ENCODE assay signal across 23 cellular contexts in the genomic region with DNA sequence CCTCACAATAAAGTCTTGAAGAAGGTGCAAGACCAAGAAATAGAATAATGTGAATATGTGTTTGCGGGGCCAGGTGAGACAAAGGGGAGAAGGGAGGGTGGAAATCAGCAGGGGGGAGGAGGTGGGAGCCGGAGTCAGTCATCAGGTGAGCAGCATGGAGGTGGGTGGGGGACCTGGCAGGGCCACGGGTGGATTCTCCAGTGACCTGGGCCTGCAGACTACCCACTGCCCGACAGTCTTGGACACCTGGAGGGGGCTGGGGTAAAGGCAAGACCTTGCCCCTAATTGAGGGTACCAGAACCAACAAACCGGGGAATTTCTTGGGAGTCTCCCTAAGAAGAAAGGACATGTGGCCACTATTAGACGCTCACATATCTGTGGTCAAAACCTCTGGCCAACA.
DNase-seq lines count a peak whose midpoint lies in the region; ATAC-seq and TF ChIP-seq lines count a peak whose summit lies in the region.
"Had no signal": no experiment of that assay in that cellular context is flagged by ENCODE, and none has a peak within 500 bp of the region (broad histone marks: within the 10 kb centered on the region; RNA-seq: fewer than 3 reads in every experiment).

No MANE protein-coding gene starts in this region.

- DNase-seq in GM12865 (ENCODE audit: low read depth), result no peak
- DNase-seq in SJCRH30, result no peak
- DNase-seq in osteocyte (ENCODE audit: extremely low spot score, unreplicated experiment), result no peak
- DNase-seq in SKM-1 treated with dmso at 0.1 percent for 144 hours (lab: John Stamatoyannopoulos, UW; ENCODE audit: unreplicated experiment), result no peak
- no peak for DNase-seq in naive thymus-derived CD8-positive, alpha-beta T cell
- DNase-seq: Calu3; KG1; left ventricle myocardium superior; NCI-H1436 treated with DMSO at 0.1 percent for 48 hours; NCI-H2107; right cardiac atrium; stimulated activated CD4-positive, alpha-beta T cell treated with anti-CD3 and anti-CD28 coated beads, Interleukin-15, amount 100 ng/mL, for 24 hours; stomach; T-helper 9 cell had no signal

- no peaks in the 10 kb centered on the region for H3K36me3 ChIP-seq in SJCRH30
- H3K36me3 ChIP-seq: stomach, tibial nerve had no signal

- no peak overlapping the region for H3K4me3 Mint-ChIP-seq in osteocyte (ENCODE audit: unreplicated experiment)
- H3K4me3 Mint-ChIP-seq in naive thymus-derived CD8-positive, alpha-beta T cell, result no peak overlapping the region
- H3K4me3 Mint-ChIP-seq: activated naive CD8-positive, alpha-beta T cell; activated T-helper 1 cell treated with anti-CD3 and anti-CD28 coated beads, Interleukin-12 subunit alpha, Interleukin-12 subunit beta, Interleukin-2, Interleukin-4 antibody, amounts not matched to agents 30 ng/mL and 10 ng/mL and 1 ng/mL, durations not matched to agents 14 hours and 24 hours and 36 hours; CD14-positive monocyte; central memory CD8-positive, alpha-beta T cell had no signal

- H3K27me3 Mint-ChIP-seq in osteocyte (ENCODE audit: unreplicated experiment), result no peaks in the 10 kb centered on the region
- H3K27me3 Mint-ChIP-seq in naive thymus-derived CD8-positive, alpha-beta T cell, result no peaks in the 10 kb centered on the region
- H3K27me3 Mint-ChIP-seq: activated naive CD8-positive, alpha-beta T cell; central memory CD8-positive, alpha-beta T cell had no signal

- peak overlapping the region; percentile 53 for H3K27ac ChIP-seq in SJCRH30
- H3K27ac ChIP-seq: stomach, tibial nerve had no signal

- peak overlapping the region; percentile 33 for H3K27ac Mint-ChIP-seq in osteocyte (ENCODE audit: unreplicated experiment)
- H3K27ac Mint-ChIP-seq in naive thymus-derived CD8-positive, alpha-beta T cell, result no peak overlapping the region
- H3K27ac Mint-ChIP-seq: activated naive CD8-positive, alpha-beta T cell; activated T-helper 1 cell treated with anti-CD3 and anti-CD28 coated beads, Interleukin-12 subunit alpha, Interleukin-12 subunit beta, Interleukin-2, Interleukin-4 antibody, amounts not matched to agents 30 ng/mL and 10 ng/mL and 1 ng/mL, durations not matched to agents 14 hours and 24 hours and 36 hours; CD14-positive monocyte had no signal

- no peak for TF ChIP-seq CTCF in GM12865 (IDR thresholded peaks at IDR 0.05; ENCODE audit: insufficient read depth, low read depth, low read length, missing control alignments)
- no peak for TF ChIP-seq CTCF in osteocyte (IDR thresholded peaks at IDR 0.05)

- H3K27me3 ChIP-seq in SJCRH30, result no peaks in the 10 kb centered on the region
- H3K27me3 ChIP-seq: stomach, tibial nerve had no signal

- POLR2A ChIA-PET in naive thymus-derived CD8-positive, alpha-beta T cell (lab: Charles Lee), result no interaction called here

- H3K36me3 Mint-ChIP-seq in osteocyte (ENCODE audit: unreplicated experiment), result no peaks in the 10 kb centered on the region
- no peaks in the 10 kb centered on the region for H3K36me3 Mint-ChIP-seq in naive thymus-derived CD8-positive, alpha-beta T cell
- H3K36me3 Mint-ChIP-seq: activated naive CD8-positive, alpha-beta T cell; CD14-positive monocyte had no signal

- H3K4me3 ChIP-seq in GM12865 (ENCODE audit: low read depth, low read length) (peak overlapping the region; percentile 38), SJCRH30 (peak overlapping the region; percentile 25)
- H3K4me3 ChIP-seq: stomach, tibial nerve had no signal

- H3K9me3 Mint-ChIP-seq in osteocyte (ENCODE audit: unreplicated experiment), result no peaks in the 10 kb centered on the region
- H3K9me3 Mint-ChIP-seq in naive thymus-derived CD8-positive, alpha-beta T cell, result no peaks in the 10 kb centered on the region
- H3K9me3 Mint-ChIP-seq: activated T-helper 1 cell treated with anti-CD3 and anti-CD28 coated beads, Interleukin-12 subunit alpha, Interleukin-12 subunit beta, Interleukin-2, Interleukin-4 antibody, amounts not matched to agents 30 ng/mL and 10 ng/mL and 1 ng/mL, durations not matched to agents 14 hours and 24 hours and 36 hours; CD14-positive monocyte; central memory CD8-positive, alpha-beta T cell had no signal

- H3K9me3 ChIP-seq in SJCRH30 (replicated peaks), result no peaks in the 10 kb centered on the region
- H3K9me3 ChIP-seq: stomach, tibial nerve had no signal

- peaks cover 22% of the 10 kb centered on the region for H3K4me1 ChIP-seq in SJCRH30
- H3K4me1 ChIP-seq: stomach, tibial nerve had no signal

- ATAC-seq in HG02588 (IDR thresholded peaks at IDR 0.05; ENCODE audit: unreplicated experiment) (peak; percentile 4), GM21360 (IDR thresholded peaks at IDR 0.05; ENCODE audit: unreplicated experiment) (no peak), HG02938 (IDR thresholded peaks at IDR 0.05; ENCODE audit: unreplicated experiment) (no peak)
- ATAC-seq in naive thymus-derived CD8-positive, alpha-beta T cell, result no peak
- ATAC-seq: left ventricle myocardium superior, right cardiac atrium, SK-N-SH treated with all-trans-retinoic acid at 6 μM for 48 hours had no signal

- H3K4me1 Mint-ChIP-seq in osteocyte (ENCODE audit: unreplicated experiment), result peaks cover 47% of the 10 kb centered on the region
- peaks cover 7 to 15% (median 12%) of the 10 kb centered on the region in 4 donors for H3K4me1 Mint-ChIP-seq in naive thymus-derived CD8-positive, alpha-beta T cell
